21 cellular contexts compared by ENCODE assay signal in the genomic region with DNA sequence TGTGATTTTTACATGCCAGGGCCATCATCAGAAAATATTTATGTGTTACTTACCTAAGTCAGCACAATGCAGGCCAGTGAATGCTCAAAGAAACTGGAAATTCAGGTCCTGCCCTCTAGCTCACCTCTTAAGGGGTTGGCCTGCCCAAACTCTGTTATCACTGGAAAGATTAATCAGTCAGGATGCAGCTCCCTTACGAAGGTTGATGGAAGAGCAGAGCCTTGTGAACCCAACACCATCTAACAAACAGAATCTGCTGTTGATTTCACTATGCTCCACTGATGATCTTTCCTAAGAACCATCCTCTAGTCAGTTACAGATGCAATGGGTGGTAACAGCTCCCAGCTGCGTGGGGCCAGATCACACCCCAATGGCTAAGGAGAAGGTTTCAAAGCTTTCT. TPM values are rescaled to one million over a fixed set of nuclear protein-coding genes. Genes with fewer than 3 reads are reported as not detected.
"Had no signal": no experiment of that assay in that cellular context is flagged by ENCODE, and none has a peak within 500 bp of the region (broad histone marks: within the 10 kb centered on the region; RNA-seq: fewer than 3 reads in every experiment).

No MANE protein-coding gene starts in this region.

- H3K27me3 Mint-ChIP-seq: effector memory CD8-positive, alpha-beta T cell had no signal

- H3K4me3 Mint-ChIP-seq: effector memory CD8-positive, alpha-beta T cell; natural killer cell treated with Interleukin-12 subunit alpha and Interleukin-12 subunit beta and Interleukin-15 and Interleukin-18, amount 100 ng/mL, for 72 hours; neural progenitor cell had no signal

- H3K36me3 Mint-ChIP-seq: natural killer cell treated with Interleukin-12 subunit alpha and Interleukin-12 subunit beta and Interleukin-15 and Interleukin-18, amount 100 ng/mL, for 72 hours had no signal

- H3K27ac Mint-ChIP-seq: effector memory CD8-positive, alpha-beta T cell; natural killer cell treated with Interleukin-12 subunit alpha and Interleukin-12 subunit beta and Interleukin-15 and Interleukin-18, amount 100 ng/mL, for 72 hours; neural progenitor cell had no signal

- DNase-seq: cortex of kidney; dorsolateral prefrontal cortex; effector memory CD8-positive, alpha-beta T cell; gastrocnemius medialis; heart right ventricle; islet precursor cell; mammary epithelial cell; midbrain; nucleus accumbens; ovary; right cardiac atrium; small intestine; stimulated activated CD4-positive, alpha-beta T cell treated with anti-CD3 and anti-CD28 coated beads, Interleukin-2, amount 100 ng/mL, for 48 hours; stimulated activated naive CD8-positive, alpha-beta T cell treated with anti-CD3 and anti-CD28 coated beads, Interleukin-15, Interleukin-2, amounts not matched to agents 100 U/mL and 50 U/mL, for 24 hours; tibial artery; upper lobe of right lung had no signal

- ATAC-seq: effector memory CD8-positive, alpha-beta T cell; gastrocnemius medialis; heart right ventricle; left lobe of liver; natural killer cell treated with Interleukin-12 subunit alpha and Interleukin-12 subunit beta and Interleukin-15 and Interleukin-18, amount 100 ng/mL, for 72 hours; right cardiac atrium; stimulated activated naive CD8-positive, alpha-beta T cell treated with anti-CD3 and anti-CD28 coated beads, Interleukin-15, Interleukin-2, amounts not matched to agents 100 U/mL and 50 U/mL, for 24 hours; upper lobe of right lung had no signal

RNA-seq across cellular contexts. Expression of a gene that starts 38.2 kb away (rescaled TPM):
- total RNA-seq: gastrocnemius medialis; natural killer cell treated with Interleukin-12 subunit alpha and Interleukin-12 subunit beta and Interleukin-15 and Interleukin-18, amount 100 ng/mL, for 72 hours; posterior vena cava; vagina had no signal
- polyA plus RNA-seq: mammary epithelial cell had no signal
